In the genomic region with DNA sequence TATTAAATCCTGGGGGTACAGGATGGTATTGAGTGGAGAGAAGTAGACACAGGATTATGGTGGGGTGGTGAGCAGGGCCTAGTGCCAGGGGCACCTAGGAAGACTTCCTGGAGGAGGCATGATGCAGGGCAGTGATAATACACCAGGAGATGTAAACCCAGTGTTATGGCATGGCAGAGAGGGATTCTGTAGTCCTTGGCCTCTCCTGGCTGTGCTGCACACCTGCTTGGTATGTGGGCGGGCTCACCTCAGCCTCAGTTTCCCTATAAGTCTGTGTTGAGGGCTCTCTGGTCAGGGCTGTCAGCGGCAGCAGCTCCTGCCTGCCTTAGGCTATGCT, we compare ENCODE assay signal across 8 cellular contexts. TPM values are rescaled to one million over a fixed set of nuclear protein-coding genes. Genes with fewer than 3 reads are reported as not detected.
DNase-seq lines count a peak whose midpoint lies in the region; ATAC-seq and TF ChIP-seq lines count a peak whose summit lies in the region.

No MANE protein-coding gene starts in this region.

- DNase-seq in GM23248 (no peak), Peyer's patch (no peak), NCI-H1105 treated with DMSO at 0.1 percent for 48 hours (lab: John Stamatoyannopoulos, UW) (no peak)

- H3K36me3 ChIP-seq in GM23248 (ENCODE audit: low read depth) (no peaks in the 10 kb centered on the region), Peyer's patch (peaks cover 0 to 5% (median 0%) of the 10 kb centered on the region in 3 donors), esophagus (ENCODE audit: control insufficient read depth in 2 of 2, insufficient read depth in 2 of 2, low read length in 1 of 2) (peaks cover 0 to 4% of the 10 kb centered on the region in 2 donors), skeletal muscle satellite cell (ENCODE audit: insufficient read depth, low read length) (peaks cover 2% of the 10 kb centered on the region)

- TF ChIP-seq POLR2A in Peyer's patch (IDR thresholded peaks at IDR 0.05): no peak

- ATAC-seq in GM19395 (IDR thresholded peaks at IDR 0.05; ENCODE audit: unreplicated experiment) (no peak), HG03045 (IDR thresholded peaks at IDR 0.05; ENCODE audit: unreplicated experiment) (no peak), HG02623 (IDR thresholded peaks at IDR 0.05; ENCODE audit: unreplicated experiment) (no peak)

- H3F3A ChIP-seq in GM23248 (ENCODE audit: insufficient read depth): peaks cover 31% of the 10 kb centered on the region

- WGBS in GM23248 (ENCODE audit: low coverage in 1 of 2, low lambda C conversion rate in 2 of 2, missing lambda C conversion rate in 2 of 2), 2 experiments: 48 to 50% methylated on average over 2 of the region's 2 CpGs
- 72 to 75% methylated on average over 2 of the region's 2 CpGs for WGBS in esophagus, 2 donors

- H3K4me1 ChIP-seq in GM23248 (ENCODE audit: insufficient read depth) (peaks cover 35% of the 10 kb centered on the region), Peyer's patch (peaks cover 0 to 52% (median 24%) of the 10 kb centered on the region in 4 donors), esophagus (ENCODE audit: control insufficient read depth in 2 of 2, insufficient read depth in 2 of 2, low read length in 1 of 2) (peaks cover 0 to 17% of the 10 kb centered on the region in 2 donors), skeletal muscle satellite cell (ENCODE audit: control insufficient read depth, insufficient read depth, low read length) (peaks cover 57% of the 10 kb centered on the region)

- H3K4me3 ChIP-seq in GM23248: 0 out of 2 replicates have a peak overlapping the region, but pooled peaks have one; percentile 5
- H3K4me3 ChIP-seq in Peyer's patch: peak overlapping the region in 2 of 4 donors; percentile 72 to 95
- H3K4me3 ChIP-seq in esophagus (ENCODE audit: low read depth in 1 of 2, low read length in 2 of 2): no peak overlapping the region
- H3K4me3 ChIP-seq in skeletal muscle satellite cell (ENCODE audit: low read length): no peak overlapping the region

- H3K27ac ChIP-seq in GM23248 (peak overlapping the region; percentile 74; the same call in 1 of the 2 replicates), Peyer's patch (peak overlapping the region; percentile 85 to 98 (median 90)), esophagus (ENCODE audit: low read depth in 2 of 2, low read length in 1 of 2) (peak overlapping the region; percentile 20 to 56)

- H3K9me2 ChIP-seq in GM23248 (ENCODE audit: insufficient read depth): no peaks in the 10 kb centered on the region

- H3K9me3 ChIP-seq in GM23248 (ENCODE audit: low read depth): no peaks in the 10 kb centered on the region
- H3K9me3 ChIP-seq in Peyer's patch: no peaks in the 10 kb centered on the region
- H3K9me3 ChIP-seq in esophagus (ENCODE audit: control insufficient read depth in 2 of 2, insufficient read depth in 1 of 2, low read depth in 1 of 2, low read length in 1 of 2): no peaks in the 10 kb centered on the region
- no peaks in the 10 kb centered on the region for H3K9me3 ChIP-seq in skeletal muscle satellite cell (replicated peaks; ENCODE audit: low read length)

- H4K20me1 ChIP-seq in GM23248 (ENCODE audit: insufficient read depth): 0 out of 2 replicates have a peak, but pooled peaks cover 2% of the 10 kb centered on the region

- H3K9ac ChIP-seq in GM23248 (peak overlapping the region; percentile 54; the same call in 1 of the 2 replicates), skeletal muscle satellite cell (ENCODE audit: low read depth, low read length) (no peak overlapping the region)

- no peak overlapping the region for H2AFZ ChIP-seq in GM23248

- TF ChIP-seq CTCF in Peyer's patch (IDR thresholded peaks at IDR 0.05): no peak

- in situ Hi-C loops in GM23248 (cut with MboI): no loop called here

- peaks cover 58% of the 10 kb centered on the region for H3K79me2 ChIP-seq in GM23248 (ENCODE audit: insufficient read depth)

- no peak overlapping the region for H3K4me2 ChIP-seq in GM23248 (ENCODE audit: unreplicated experiment)
- peak overlapping the region; percentile 96 for H3K4me2 ChIP-seq in skeletal muscle satellite cell (ENCODE audit: low read length)

- H3K27me3 ChIP-seq in GM23248 (replicated peaks; ENCODE audit: insufficient read depth) (no peaks in the 10 kb centered on the region), Peyer's patch (no peaks in the 10 kb centered on the region), esophagus (ENCODE audit: control insufficient read depth in 1 of 2, insufficient read depth in 2 of 2, low read length in 2 of 2) (no peaks in the 10 kb centered on the region), skeletal muscle satellite cell (ENCODE audit: control insufficient read depth, insufficient read depth, low read length) (no peaks in the 10 kb centered on the region)

RNA-seq across cellular contexts. Expression of a gene that starts 2.2 kb away (rescaled TPM):
- 17.5 and 17.7 TPM in 2 replicates for total RNA-seq in GM23248 (2014; rRNA removed; shearing (Covaris generic))
- polyA plus RNA-seq in GM23248 (2016; fragmentation: Nextera tagmentation; extraction: Ambion mirVana): 1.9 and 2.1 TPM in 2 replicates
- total RNA-seq in Peyer's patch: 100 to 1,000 TPM in 3 of 4 donors, 10 to 100 TPM in 1; 19.0 to 146 (median 111) TPM
- polyA plus RNA-seq in esophagus: 1 to 10 TPM; 1.4 to 2.2 TPM
- total RNA-seq in skeletal muscle satellite cell (2012; rRNA removed): 10.1 and 17.3 TPM in 2 replicates

RNA-seq across cellular contexts. Expression of a gene that starts 14.8 kb away (rescaled TPM):
- 5,290 and 7,830 TPM in 2 replicates for total RNA-seq in GM23248 (2014; rRNA removed; shearing (Covaris generic))
- 6,727 and 6,984 TPM in 2 replicates for polyA plus RNA-seq in GM23248 (2016; fragmentation: Nextera tagmentation; extraction: Ambion mirVana)
- 100 to 1,000 TPM in 1 of 4 donors, 10 to 100 TPM in 3; 44.8 to 352 (median 73.5) TPM for total RNA-seq in Peyer's patch
- polyA plus RNA-seq in esophagus: 100 to 1,000 TPM; 160 to 194 TPM
- total RNA-seq in skeletal muscle satellite cell (2012; rRNA removed): 4,494 and 5,107 TPM in 2 replicates

RNA-seq across cellular contexts. Expression of a gene that starts 21.2 kb away (rescaled TPM):
- total RNA-seq in GM23248 (2014; rRNA removed; shearing (Covaris generic)): 2.4 and 9.9 TPM in 2 replicates
- polyA plus RNA-seq in GM23248 (2016; fragmentation: Nextera tagmentation; extraction: Ambion mirVana) (0.81 and 0.89 TPM in 2 replicates), esophagus (10 to 100 TPM; 39.8 to 42.0 TPM)
- total RNA-seq in Peyer's patch: 100 to 1,000 TPM in 1 of 4 donors, 10 to 100 TPM in 3; 55.0 to 135 (median 71.8) TPM
- 10.5 and 13.4 TPM in 2 replicates for total RNA-seq in skeletal muscle satellite cell (2012; rRNA removed)

RNA-seq across cellular contexts. Expression of a gene that starts 25.5 kb away (rescaled TPM):
- total RNA-seq in GM23248 (2014; rRNA removed; shearing (Covaris generic)): 4.9 and 19.1 TPM in 2 replicates
- polyA plus RNA-seq in GM23248 (2016; fragmentation: Nextera tagmentation; extraction: Ambion mirVana) (24.9 and 25.1 TPM in 2 replicates), esophagus (10 to 100 TPM; 35.2 to 43.3 TPM)
- 100 to 1,000 TPM in 1 of 4 donors, 10 to 100 TPM in 3; 37.5 to 144 (median 57.1) TPM for total RNA-seq in Peyer's patch
- total RNA-seq in skeletal muscle satellite cell (2012; rRNA removed): 38.0 and 39.5 TPM in 2 replicates

RNA-seq across cellular contexts. Expression of a gene that starts 36.2 kb away (rescaled TPM):
- total RNA-seq in GM23248 (2014; rRNA removed; shearing (Covaris generic)): 127 and 135 TPM in 2 replicates
- 123 and 130 TPM in 2 replicates for polyA plus RNA-seq in GM23248 (2016; fragmentation: Nextera tagmentation; extraction: Ambion mirVana)
- 10 to 100 TPM; 54.6 to 89.1 (median 83.6) TPM for total RNA-seq in Peyer's patch
- 10 to 100 TPM; 57.8 to 63.8 TPM for polyA plus RNA-seq in esophagus
- 186 and 191 TPM in 2 replicates for total RNA-seq in skeletal muscle satellite cell (2012; rRNA removed)

Comparison
In these comparisons a context has a peak if more than half of its experiments do, and no peak if none do; other contexts are left out.
1. H3K27ac ChIP-seq: peak in every context shown above with its lines; median percentile 90 in Peyer's patch; 74 in GM23248; 38 in esophagus.
2. RNA of a gene that starts 14.8 kb away (total RNA-seq): 5,290 to 7,830 TPM in GM23248; 44.8 to 352 TPM in Peyer's patch; every median in the first group is over 10 times any median in the second.